1 cellular context compared by ENCODE assay signal in the genomic region with DNA sequence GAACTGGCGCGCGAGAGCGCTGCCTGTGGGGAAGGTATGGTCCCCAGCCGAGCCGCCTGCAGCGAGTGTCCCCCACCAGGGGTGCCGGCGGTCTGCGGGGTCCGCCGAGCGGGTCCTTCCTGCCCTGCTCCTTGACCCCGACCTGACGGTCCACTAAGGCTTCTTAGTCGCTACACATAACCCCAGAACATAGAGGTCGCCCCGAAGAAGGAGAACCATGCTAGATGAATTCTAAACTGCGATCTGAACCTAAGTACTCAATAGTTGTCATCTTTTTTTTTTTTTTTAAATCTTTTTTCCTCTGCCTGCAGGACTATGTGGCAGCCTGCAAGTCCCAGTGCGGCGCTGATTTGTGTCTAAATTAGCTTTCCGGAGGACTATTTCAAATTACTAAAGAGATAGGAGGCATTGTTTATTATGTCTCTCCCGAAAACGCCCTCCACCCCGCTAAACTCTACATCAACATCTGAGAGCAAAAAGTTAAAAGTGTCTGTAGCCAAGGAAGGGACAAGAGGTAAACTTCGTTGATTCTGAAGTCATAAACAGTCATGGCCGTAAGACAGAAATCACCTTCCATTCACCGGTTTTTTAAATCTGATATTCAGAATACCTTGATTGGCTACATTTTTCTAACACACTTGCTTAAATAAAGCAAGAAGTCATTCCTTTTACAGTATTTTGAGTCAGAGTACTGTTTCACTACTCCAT.
TF ChIP-seq lines count a peak whose summit lies in the region.

No MANE protein-coding gene starts in this region.

TF ChIP-seq in IMR-90, 13 proteins besides CTCF, POLR2A, EP300 and RAD21:
- TF ChIP-seq FOS (IDR thresholded peaks at IDR 0.05; ENCODE audit: low read depth, low read length) (no peak), RFX5 (IDR thresholded peaks at IDR 0.05; ENCODE audit: low read depth, low read length) (no peak), MAZ (IDR thresholded peaks at IDR 0.05; ENCODE audit: borderline replicate concordance, low read depth, low read length) (no peak)
